In genomic region chr4:13570916-13571315, GRCh38 we compare ENCODE assay signal across 30 cellular contexts. TPM values are rescaled to one million over a fixed set of nuclear protein-coding genes. Genes with fewer than 3 reads are reported as not detected.
"Had no signal": no experiment of that assay in that cellular context is flagged by ENCODE, and none has a peak within 500 bp of the region (broad histone marks: within the 10 kb centered on the region; RNA-seq: fewer than 3 reads in every experiment).

No MANE protein-coding gene starts in this region.

- H3K4me2 ChIP-seq: neural progenitor cell had no signal

- H2AFZ ChIP-seq: neural progenitor cell had no signal

- H3K27ac ChIP-seq: left lung, lower lobe of right lung, neural progenitor cell, neutrophil, ovary, spleen, suprapubic skin, thoracic aorta, tibial artery, upper lobe of right lung had no signal

- DNase-seq: hypothalamus; immature natural killer cell; kidney; left colon; left lung; lower lobe of right lung; mammary epithelial cell; mesendoderm; naive B cell; natural killer cell; nephron progenitor cell; occipital lobe; ovary; right cardiac atrium; small intestine; spleen; stimulated activated CD4-positive, alpha-beta T cell treated with anti-CD3 and anti-CD28 coated beads, Interleukin-4, amount 100 ng/mL, for 24 hours; stimulated activated naive CD4-positive, alpha-beta T cell; tibial artery; trophoblast cell; upper lobe of right lung had no signal

- H3K9me3 ChIP-seq: left lung, lower lobe of right lung, neutrophil, ovary, spleen, suprapubic skin, thoracic aorta, tibial artery, upper lobe of right lung had no signal

- H3K9ac ChIP-seq: neural progenitor cell had no signal

- H3K36me3 ChIP-seq: neural progenitor cell, ovary had no signal

- H3K4me1 ChIP-seq: left lung, lower lobe of right lung, neural progenitor cell, spleen, suprapubic skin, tibial artery, upper lobe of right lung had no signal

- H3K4me3 ChIP-seq: left lung, lower lobe of right lung, neural progenitor cell, ovary, spleen, suprapubic skin, thoracic aorta, tibial artery, upper lobe of right lung had no signal

- H3K27me3 ChIP-seq: left lung, neural progenitor cell, neutrophil, ovary, spleen, suprapubic skin, tibial artery, upper lobe of right lung had no signal

RNA-seq across cellular contexts. Expression of gene NKX3-2, which starts 26.6 kb away (rescaled TPM):
- total RNA-seq: kidney, left lung, liver, lower lobe of right lung, mononuclear cell, natural killer cell, occipital lobe, pulmonary artery endothelial cell, renal cortical epithelial cell, sciatic nerve, upper lobe of right lung had no signal
- polyA plus RNA-seq: immature natural killer cell, liver had no signal
